In genomic region chr4:171650543-171650942, GRCh38 we compare ENCODE assay signal across 12 cellular contexts.
DNase-seq lines count a peak whose midpoint lies in the region; ATAC-seq and TF ChIP-seq lines count a peak whose summit lies in the region.
"Had no signal": no experiment of that assay in that cellular context is flagged by ENCODE, and none has a peak within 500 bp of the region (broad histone marks: within the 10 kb centered on the region; RNA-seq: fewer than 3 reads in every experiment).

No MANE protein-coding gene starts in this region.

- H3K27me3 ChIP-seq in smooth muscle cell (ENCODE audit: low read depth) (no peaks in the 10 kb centered on the region), right cardiac atrium (ENCODE audit: control insufficient read depth, insufficient read depth) (no peaks in the 10 kb centered on the region)
- H3K27me3 ChIP-seq: body of pancreas, Peyer's patch, testis had no signal

- H3K36me3 ChIP-seq in smooth muscle cell (ENCODE audit: low read depth) = no peaks in the 10 kb centered on the region
- H3K36me3 ChIP-seq: Peyer's patch had no signal

- DNase-seq in D341Med (ENCODE audit: low spot score) (peak; percentile 45), SK-MEL-5 (ENCODE audit: low read depth, low spot score) (peak; percentile 18), smooth muscle cell (lab: John Stamatoyannopoulos, UW; ENCODE audit: unreplicated experiment) (no peak), right cardiac atrium (no peak), DMS79 treated with DMSO at 0.1 percent for 48 hours (lab: John Stamatoyannopoulos, UW) (no peak), HCEC 1CT (no peak)
- DNase-seq: body of pancreas; Peyer's patch; stimulated activated CD4-positive, alpha-beta T cell treated with anti-CD3 and anti-CD28 coated beads, Interleukin-1b, Interleukin-23, amount 100 ng/mL, for 48 hours; testis had no signal

- H3K27ac ChIP-seq in smooth muscle cell (ENCODE audit: low read depth) = no peak overlapping the region
- no peak overlapping the region for H3K27ac ChIP-seq in right cardiac atrium (ENCODE audit: low read length)
- H3K27ac ChIP-seq: body of pancreas, Peyer's patch, testis had no signal

- no peaks in the 10 kb centered on the region for H3K4me1 ChIP-seq in smooth muscle cell (ENCODE audit: low read depth)
- H3K4me1 ChIP-seq in right cardiac atrium (ENCODE audit: control insufficient read depth, insufficient read depth, low read length) = no peaks in the 10 kb centered on the region
- H3K4me1 ChIP-seq: body of pancreas, Peyer's patch had no signal

- no peak overlapping the region for H3K4me2 ChIP-seq in smooth muscle cell

- no peaks in the 10 kb centered on the region for H3F3A ChIP-seq in smooth muscle cell (ENCODE audit: low read depth)

- 83% methylated on average over 2 of the region's 2 CpGs for WGBS in smooth muscle cell (ENCODE audit: low lambda C conversion rate)
- WGBS in right cardiac atrium = 42% methylated on average over 2 of the region's 2 CpGs

- no peak overlapping the region for H2AFZ ChIP-seq in smooth muscle cell (ENCODE audit: low read depth)

- no peak for TF ChIP-seq CTCF in smooth muscle cell (IDR thresholded peaks at IDR 0.05; ENCODE audit: borderline replicate concordance, insufficient read depth, poor library complexity, severe bottlenecking)

- intact Hi-C loops in right cardiac atrium (cut with DNase I) = no loop called here

- in situ Hi-C loops in SK-MEL-5 (cut with HindIII; ENCODE audit: low pct_unique_long_range_greater_than_20kb, low sequenced_read_pairs) = no loop called here

- H3K9ac ChIP-seq in smooth muscle cell (ENCODE audit: low read depth) = no peak overlapping the region

- H3K4me3 ChIP-seq in smooth muscle cell = no peak overlapping the region
- no peak overlapping the region for H3K4me3 ChIP-seq in right cardiac atrium (ENCODE audit: low read length)
- H3K4me3 ChIP-seq: body of pancreas, Peyer's patch, testis had no signal

- no peaks in the 10 kb centered on the region for H3K79me2 ChIP-seq in smooth muscle cell (ENCODE audit: low read depth)

- H3K9me3 ChIP-seq in smooth muscle cell (replicated peaks; ENCODE audit: low read depth) (no peaks in the 10 kb centered on the region), right cardiac atrium (ENCODE audit: control insufficient read depth, low read length) (no peaks in the 10 kb centered on the region)
- H3K9me3 ChIP-seq: body of pancreas, Peyer's patch, testis had no signal

- ATAC-seq in GM19043 (IDR thresholded peaks at IDR 0.05; ENCODE audit: low read depth, unreplicated experiment) (peak; percentile 72), HG02870 (IDR thresholded peaks at IDR 0.05; ENCODE audit: unreplicated experiment) (peak; percentile 79), right cardiac atrium (no peak)
- ATAC-seq: body of pancreas had no signal

- H4K20me1 ChIP-seq in smooth muscle cell (ENCODE audit: low read depth) = no peaks in the 10 kb centered on the region

Comparison
In these comparisons a context has a peak if more than half of its experiments do, and no peak if none do; other contexts are left out.
1. DNase-seq: peak in D341Med (single experiment) and SK-MEL-5 (single experiment); none in smooth muscle cell (single experiment), right cardiac atrium (0 of 3), DMS79 treated with DMSO at 0.1 percent for 48 hours (single experiment) and HCEC 1CT (single experiment).
2. ATAC-seq: peak in GM19043 (single experiment) and HG02870 (single experiment); none in right cardiac atrium (0 of 2).